1 cellular context compared by ENCODE assay signal in genomic region chr13:30845297-30846214, GRCh38.
TF ChIP-seq lines count a peak whose summit lies in the region.

No MANE protein-coding gene starts in this region.

TF ChIP-seq in HepG2, 621 proteins besides CTCF, POLR2A, EP300 and RAD21 (continued from another document and continues in another):
- TF ChIP-seq SKI (IDR thresholded peaks at IDR 0.05; ENCODE audit: partially characterized antibody) (peak; percentile 30), ZNF761 (CRISPR knock-in tag; conservative IDR thresholded peaks at IDR 0.05) (no peak), NR2F1 (CRISPR knock-in tag; IDR thresholded peaks at IDR 0.05) (peak; percentile 82 to 83), ZSCAN30 (CRISPR knock-in tag; IDR thresholded peaks at IDR 0.05) (no peak), ZBTB4 (CRISPR knock-in tag; IDR thresholded peaks at IDR 0.05; ENCODE audit: borderline replicate concordance) (no peak), NRL (CRISPR knock-in tag; IDR thresholded peaks at IDR 0.05; ENCODE audit: borderline replicate concordance) (no peak), DBP (CRISPR knock-in tag; IDR thresholded peaks at IDR 0.05; ENCODE audit: not compliant biosample characterization) (no peak), FLYWCH1 (CRISPR knock-in tag; IDR thresholded peaks at IDR 0.05) (no peak), ZBTB20 (CRISPR knock-in tag; IDR thresholded peaks at IDR 0.05; ENCODE audit: borderline replicate concordance, low read depth) (0 out of 2 replicates have a peak, but pooled peaks have one; percentile 34), ZNF563 (CRISPR knock-in tag; IDR thresholded peaks at IDR 0.05) (no peak), ZNF207 (IDR thresholded peaks at IDR 0.05; ENCODE audit: borderline replicate concordance) (no peak), ZFYVE20 (CRISPR knock-in tag; IDR thresholded peaks at IDR 0.05; ENCODE audit: borderline replicate concordance, low read depth) (no peak), SRSF1 (optimal IDR thresholded peaks at IDR 0.05; ENCODE audit: low read depth, low read length) (no peak), TFDP1 (CRISPR knock-in tag; IDR thresholded peaks at IDR 0.05; ENCODE audit: borderline replicate concordance) (no peak), SNAI1 (CRISPR knock-in tag; IDR thresholded peaks at IDR 0.05; ENCODE audit: borderline replicate concordance) (no peak), ZNF143 (CRISPR knock-in tag; IDR thresholded peaks at IDR 0.05) (no peak), HNF4A (CRISPR knock-in tag; IDR thresholded peaks at IDR 0.05) (peak; percentile 71), FUBP1 (CRISPR knock-in tag; IDR thresholded peaks at IDR 0.05; ENCODE audit: borderline replicate concordance) (no peak), ZNF724P (CRISPR knock-in tag; IDR thresholded peaks at IDR 0.05; ENCODE audit: borderline replicate concordance) (0 out of 2 replicates have a peak, but pooled peaks have one; percentile 67), ZNF788 (CRISPR knock-in tag; IDR thresholded peaks at IDR 0.05; ENCODE audit: borderline replicate concordance) (peak; percentile 56; the same call in 1 of the 2 replicates)
- TF ChIP-seq, protein P1, sequence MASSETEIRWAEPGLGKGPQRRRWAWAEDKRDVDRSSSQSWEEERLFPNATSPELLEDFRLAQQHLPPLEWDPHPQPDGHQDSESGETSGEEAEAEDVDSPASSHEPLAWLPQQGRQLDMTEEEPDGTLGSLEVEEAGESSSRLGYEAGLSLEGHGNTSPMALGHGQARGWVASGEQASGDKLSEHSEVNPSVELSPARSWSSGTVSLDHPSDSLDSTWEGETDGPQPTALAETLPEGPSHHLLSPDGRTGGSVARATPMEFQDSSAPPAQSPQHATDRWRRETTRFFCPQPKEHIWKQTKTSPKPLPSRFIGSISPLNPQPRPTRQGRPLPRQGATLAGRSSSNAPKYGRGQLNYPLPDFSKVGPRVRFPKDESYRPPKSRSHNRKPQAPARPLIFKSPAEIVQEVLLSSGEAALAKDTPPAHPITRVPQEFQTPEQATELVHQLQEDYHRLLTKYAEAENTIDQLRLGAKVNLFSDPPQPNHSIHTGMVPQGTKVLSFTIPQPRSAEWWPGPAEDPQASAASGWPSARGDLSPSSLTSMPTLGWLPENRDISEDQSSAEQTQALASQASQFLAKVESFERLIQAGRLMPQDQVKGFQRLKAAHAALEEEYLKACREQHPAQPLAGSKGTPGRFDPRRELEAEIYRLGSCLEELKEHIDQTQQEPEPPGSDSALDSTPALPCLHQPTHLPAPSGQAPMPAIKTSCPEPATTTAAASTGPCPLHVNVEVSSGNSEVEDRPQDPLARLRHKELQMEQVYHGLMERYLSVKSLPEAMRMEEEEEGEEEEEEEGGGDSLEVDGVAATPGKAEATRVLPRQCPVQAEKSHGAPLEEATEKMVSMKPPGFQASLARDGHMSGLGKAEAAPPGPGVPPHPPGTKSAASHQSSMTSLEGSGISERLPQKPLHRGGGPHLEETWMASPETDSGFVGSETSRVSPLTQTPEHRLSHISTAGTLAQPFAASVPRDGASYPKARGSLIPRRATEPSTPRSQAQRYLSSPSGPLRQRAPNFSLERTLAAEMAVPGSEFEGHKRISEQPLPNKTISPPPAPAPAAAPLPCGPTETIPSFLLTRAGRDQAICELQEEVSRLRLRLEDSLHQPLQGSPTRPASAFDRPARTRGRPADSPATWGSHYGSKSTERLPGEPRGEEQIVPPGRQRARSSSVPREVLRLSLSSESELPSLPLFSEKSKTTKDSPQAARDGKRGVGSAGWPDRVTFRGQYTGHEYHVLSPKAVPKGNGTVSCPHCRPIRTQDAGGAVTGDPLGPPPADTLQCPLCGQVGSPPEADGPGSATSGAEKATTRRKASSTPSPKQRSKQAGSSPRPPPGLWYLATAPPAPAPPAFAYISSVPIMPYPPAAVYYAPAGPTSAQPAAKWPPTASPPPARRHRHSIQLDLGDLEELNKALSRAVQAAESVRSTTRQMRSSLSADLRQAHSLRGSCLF (CRISPR knock-in tag; IDR thresholded peaks at IDR 0.05; ENCODE audit: borderline replicate concordance): no peak
- TF ChIP-seq, protein P2, sequence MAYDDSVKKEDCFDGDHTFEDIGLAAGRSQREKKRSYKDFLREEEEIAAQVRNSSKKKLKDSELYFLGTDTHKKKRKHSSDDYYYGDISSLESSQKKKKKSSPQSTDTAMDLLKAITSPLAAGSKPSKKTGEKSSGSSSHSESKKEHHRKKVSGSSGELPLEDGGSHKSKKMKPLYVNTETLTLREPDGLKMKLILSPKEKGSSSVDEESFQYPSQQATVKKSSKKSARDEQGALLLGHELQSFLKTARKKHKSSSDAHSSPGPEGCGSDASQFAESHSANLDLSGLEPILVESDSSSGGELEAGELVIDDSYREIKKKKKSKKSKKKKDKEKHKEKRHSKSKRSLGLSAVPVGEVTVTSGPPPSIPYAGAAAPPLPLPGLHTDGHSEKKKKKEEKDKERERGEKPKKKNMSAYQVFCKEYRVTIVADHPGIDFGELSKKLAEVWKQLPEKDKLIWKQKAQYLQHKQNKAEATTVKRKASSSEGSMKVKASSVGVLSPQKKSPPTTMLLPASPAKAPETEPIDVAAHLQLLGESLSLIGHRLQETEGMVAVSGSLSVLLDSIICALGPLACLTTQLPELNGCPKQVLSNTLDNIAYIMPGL (CRISPR knock-in tag; IDR thresholded peaks at IDR 0.05; ENCODE audit: borderline replicate concordance in 1 of 2, low read depth in 1 of 2): no peak
- TF ChIP-seq, protein P3, sequence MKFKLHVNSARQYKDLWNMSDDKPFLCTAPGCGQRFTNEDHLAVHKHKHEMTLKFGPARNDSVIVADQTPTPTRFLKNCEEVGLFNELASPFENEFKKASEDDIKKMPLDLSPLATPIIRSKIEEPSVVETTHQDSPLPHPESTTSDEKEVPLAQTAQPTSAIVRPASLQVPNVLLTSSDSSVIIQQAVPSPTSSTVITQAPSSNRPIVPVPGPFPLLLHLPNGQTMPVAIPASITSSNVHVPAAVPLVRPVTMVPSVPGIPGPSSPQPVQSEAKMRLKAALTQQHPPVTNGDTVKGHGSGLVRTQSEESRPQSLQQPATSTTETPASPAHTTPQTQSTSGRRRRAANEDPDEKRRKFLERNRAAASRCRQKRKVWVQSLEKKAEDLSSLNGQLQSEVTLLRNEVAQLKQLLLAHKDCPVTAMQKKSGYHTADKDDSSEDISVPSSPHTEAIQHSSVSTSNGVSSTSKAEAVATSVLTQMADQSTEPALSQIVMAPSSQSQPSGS (CRISPR knock-in tag; IDR thresholded peaks at IDR 0.05): 0 out of 2 replicates have a peak, but pooled peaks have one; percentile 20
- TF ChIP-seq, protein P4, sequence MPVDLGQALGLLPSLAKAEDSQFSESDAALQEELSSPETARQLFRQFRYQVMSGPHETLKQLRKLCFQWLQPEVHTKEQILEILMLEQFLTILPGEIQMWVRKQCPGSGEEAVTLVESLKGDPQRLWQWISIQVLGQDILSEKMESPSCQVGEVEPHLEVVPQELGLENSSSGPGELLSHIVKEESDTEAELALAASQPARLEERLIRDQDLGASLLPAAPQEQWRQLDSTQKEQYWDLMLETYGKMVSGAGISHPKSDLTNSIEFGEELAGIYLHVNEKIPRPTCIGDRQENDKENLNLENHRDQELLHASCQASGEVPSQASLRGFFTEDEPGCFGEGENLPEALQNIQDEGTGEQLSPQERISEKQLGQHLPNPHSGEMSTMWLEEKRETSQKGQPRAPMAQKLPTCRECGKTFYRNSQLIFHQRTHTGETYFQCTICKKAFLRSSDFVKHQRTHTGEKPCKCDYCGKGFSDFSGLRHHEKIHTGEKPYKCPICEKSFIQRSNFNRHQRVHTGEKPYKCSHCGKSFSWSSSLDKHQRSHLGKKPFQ (CRISPR knock-in tag; IDR thresholded peaks at IDR 0.05; ENCODE audit: insufficient replicate concordance): peak; percentile 53
- TF ChIP-seq, protein P5, sequence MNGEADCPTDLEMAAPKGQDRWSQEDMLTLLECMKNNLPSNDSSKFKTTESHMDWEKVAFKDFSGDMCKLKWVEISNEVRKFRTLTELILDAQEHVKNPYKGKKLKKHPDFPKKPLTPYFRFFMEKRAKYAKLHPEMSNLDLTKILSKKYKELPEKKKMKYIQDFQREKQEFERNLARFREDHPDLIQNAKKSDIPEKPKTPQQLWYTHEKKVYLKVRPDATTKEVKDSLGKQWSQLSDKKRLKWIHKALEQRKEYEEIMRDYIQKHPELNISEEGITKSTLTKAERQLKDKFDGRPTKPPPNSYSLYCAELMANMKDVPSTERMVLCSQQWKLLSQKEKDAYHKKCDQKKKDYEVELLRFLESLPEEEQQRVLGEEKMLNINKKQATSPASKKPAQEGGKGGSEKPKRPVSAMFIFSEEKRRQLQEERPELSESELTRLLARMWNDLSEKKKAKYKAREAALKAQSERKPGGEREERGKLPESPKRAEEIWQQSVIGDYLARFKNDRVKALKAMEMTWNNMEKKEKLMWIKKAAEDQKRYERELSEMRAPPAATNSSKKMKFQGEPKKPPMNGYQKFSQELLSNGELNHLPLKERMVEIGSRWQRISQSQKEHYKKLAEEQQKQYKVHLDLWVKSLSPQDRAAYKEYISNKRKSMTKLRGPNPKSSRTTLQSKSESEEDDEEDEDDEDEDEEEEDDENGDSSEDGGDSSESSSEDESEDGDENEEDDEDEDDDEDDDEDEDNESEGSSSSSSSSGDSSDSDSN (CRISPR knock-in tag; IDR thresholded peaks at IDR 0.05): no peak
- TF ChIP-seq, protein P6, sequence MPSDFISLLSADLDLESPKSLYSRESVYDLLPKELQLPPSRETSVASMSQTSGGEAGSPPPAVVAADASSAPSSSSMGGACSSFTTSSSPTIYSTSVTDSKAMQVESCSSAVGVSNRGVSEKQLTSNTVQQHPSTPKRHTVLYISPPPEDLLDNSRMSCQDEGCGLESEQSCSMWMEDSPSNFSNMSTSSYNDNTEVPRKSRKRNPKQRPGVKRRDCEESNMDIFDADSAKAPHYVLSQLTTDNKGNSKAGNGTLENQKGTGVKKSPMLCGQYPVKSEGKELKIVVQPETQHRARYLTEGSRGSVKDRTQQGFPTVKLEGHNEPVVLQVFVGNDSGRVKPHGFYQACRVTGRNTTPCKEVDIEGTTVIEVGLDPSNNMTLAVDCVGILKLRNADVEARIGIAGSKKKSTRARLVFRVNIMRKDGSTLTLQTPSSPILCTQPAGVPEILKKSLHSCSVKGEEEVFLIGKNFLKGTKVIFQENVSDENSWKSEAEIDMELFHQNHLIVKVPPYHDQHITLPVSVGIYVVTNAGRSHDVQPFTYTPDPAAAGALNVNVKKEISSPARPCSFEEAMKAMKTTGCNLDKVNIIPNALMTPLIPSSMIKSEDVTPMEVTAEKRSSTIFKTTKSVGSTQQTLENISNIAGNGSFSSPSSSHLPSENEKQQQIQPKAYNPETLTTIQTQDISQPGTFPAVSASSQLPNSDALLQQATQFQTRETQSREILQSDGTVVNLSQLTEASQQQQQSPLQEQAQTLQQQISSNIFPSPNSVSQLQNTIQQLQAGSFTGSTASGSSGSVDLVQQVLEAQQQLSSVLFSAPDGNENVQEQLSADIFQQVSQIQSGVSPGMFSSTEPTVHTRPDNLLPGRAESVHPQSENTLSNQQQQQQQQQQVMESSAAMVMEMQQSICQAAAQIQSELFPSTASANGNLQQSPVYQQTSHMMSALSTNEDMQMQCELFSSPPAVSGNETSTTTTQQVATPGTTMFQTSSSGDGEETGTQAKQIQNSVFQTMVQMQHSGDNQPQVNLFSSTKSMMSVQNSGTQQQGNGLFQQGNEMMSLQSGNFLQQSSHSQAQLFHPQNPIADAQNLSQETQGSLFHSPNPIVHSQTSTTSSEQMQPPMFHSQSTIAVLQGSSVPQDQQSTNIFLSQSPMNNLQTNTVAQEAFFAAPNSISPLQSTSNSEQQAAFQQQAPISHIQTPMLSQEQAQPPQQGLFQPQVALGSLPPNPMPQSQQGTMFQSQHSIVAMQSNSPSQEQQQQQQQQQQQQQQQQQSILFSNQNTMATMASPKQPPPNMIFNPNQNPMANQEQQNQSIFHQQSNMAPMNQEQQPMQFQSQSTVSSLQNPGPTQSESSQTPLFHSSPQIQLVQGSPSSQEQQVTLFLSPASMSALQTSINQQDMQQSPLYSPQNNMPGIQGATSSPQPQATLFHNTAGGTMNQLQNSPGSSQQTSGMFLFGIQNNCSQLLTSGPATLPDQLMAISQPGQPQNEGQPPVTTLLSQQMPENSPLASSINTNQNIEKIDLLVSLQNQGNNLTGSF (CRISPR knock-in tag; IDR thresholded peaks at IDR 0.05): no peak
